15 cellular contexts compared by ENCODE assay signal in the genomic region with DNA sequence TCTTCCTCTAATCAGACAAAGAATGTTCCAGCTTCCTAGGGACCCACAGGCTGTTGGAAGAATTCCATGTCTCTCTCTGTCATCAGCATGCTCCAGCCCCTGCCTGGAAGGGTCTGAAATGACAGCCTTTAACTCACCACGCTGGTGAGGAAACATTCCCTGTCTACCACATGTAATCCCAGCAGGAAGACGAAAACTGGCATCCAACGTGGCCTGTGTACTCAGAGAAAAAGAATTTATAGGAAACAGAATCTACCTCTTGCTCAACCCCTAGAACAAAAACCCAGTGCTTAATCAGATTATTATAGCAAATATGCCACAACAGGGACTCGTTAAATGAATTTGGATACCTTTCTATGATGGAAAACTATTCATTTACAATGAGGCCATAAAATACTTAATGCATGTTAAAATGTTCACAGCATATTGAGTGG.
DNase-seq lines count a peak whose midpoint lies in the region; TF ChIP-seq lines count a peak whose summit lies in the region.
"Had no signal": no experiment of that assay in that cellular context is flagged by ENCODE, and none has a peak within 500 bp of the region (broad histone marks: within the 10 kb centered on the region; RNA-seq: fewer than 3 reads in every experiment).

No MANE protein-coding gene starts in this region.

- H3K36me3 ChIP-seq in ACC112 (ENCODE audit: insufficient read depth, low read length) = no peaks in the 10 kb centered on the region
- H3K36me3 ChIP-seq: lower lobe of right lung had no signal

- H3K79me2 ChIP-seq in ACC112 (ENCODE audit: control insufficient read depth, insufficient read depth, low read length, unreplicated experiment) = no peaks in the 10 kb centered on the region

- no peaks in the 10 kb centered on the region for H3K4me1 ChIP-seq in ACC112 (ENCODE audit: control insufficient read depth, insufficient read depth, low read length, unreplicated experiment)

- no peak overlapping the region for H2AFZ ChIP-seq in ACC112 (ENCODE audit: low read length, unreplicated experiment)

- H3K27ac ChIP-seq in ACC112 (ENCODE audit: low read depth, low read length) = peak overlapping the region; percentile 9; the same call in 1 of the 2 replicates
- H3K27ac ChIP-seq: lower lobe of right lung had no signal

- in situ Hi-C loops in astrocyte of the spinal cord (cut with HindIII; ENCODE audit: low sequenced_read_pairs) = no loop called here

- H3K27me3 ChIP-seq in ACC112 (ENCODE audit: insufficient read depth, low read length) = peaks cover 32% of the 10 kb centered on the region

- H3K4me3 ChIP-seq in ACC112 (ENCODE audit: low read depth, low read length) (no peak overlapping the region), HFF-Myc (replicated peaks; ENCODE audit: low read depth, low read length) (no peak overlapping the region), astrocyte of the spinal cord (ENCODE audit: low read depth, low read length) (no peak overlapping the region)
- H3K4me3 ChIP-seq: lower lobe of right lung had no signal

- TF ChIP-seq CTCF in HFF-Myc (IDR thresholded peaks at IDR 0.05; ENCODE audit: low read depth, low read length, missing control alignments) (no peak), astrocyte of the spinal cord (IDR thresholded peaks at IDR 0.05; ENCODE audit: low read depth, low read length) (no peak)

- peak; percentile 75 for DNase-seq in HFF-Myc (ENCODE audit: extremely low read depth, low read depth)
- peak; percentile 91 for DNase-seq in astrocyte of the spinal cord (ENCODE audit: low read depth, low spot score)
- DNase-seq in lung microvascular endothelial cell (ENCODE audit: low read depth in 2 of 2) = peak; percentile 45 to 62
- no peak for DNase-seq in NCI-H69 (lab: John Stamatoyannopoulos, UW)
- DNase-seq in NCI-H2227 treated with DMSO at 0.1 percent for 48 hours (lab: John Stamatoyannopoulos, UW) = no peak
- DNase-seq in activated CD4-positive, alpha-beta T cell treated with anti-CD3 and anti-CD28 coated beads, Interleukin-2, amount 50 U/mL, for 1 hour = no peak
- no peak for DNase-seq in NOMO-1 (lab: John Stamatoyannopoulos, UW; ENCODE audit: unreplicated experiment in 2 of 2)
- DNase-seq: activated CD4-positive, alpha-beta T cell treated with anti-CD3 and anti-CD28 coated beads for 36 hours; cortex of kidney; glutamatergic neuron; lower lobe of right lung; NCI-H1105; NCI-H526 treated with DMSO at 0.1 percent for 48 hours; posterior cingulate gyrus had no signal

Comparison
In these comparisons a context has a peak if more than half of its experiments do, and no peak if none do; other contexts are left out.
1. DNase-seq: peak in HFF-Myc (single experiment), astrocyte of the spinal cord (single experiment) and lung microvascular endothelial cell (2 of 2); none in NCI-H69 (single experiment), NCI-H2227 treated with DMSO at 0.1 percent for 48 hours (single experiment), activated CD4-positive, alpha-beta T cell treated with anti-CD3 and anti-CD28 coated beads, Interleukin-2, amount 50 U/mL, for 1 hour (single experiment) and NOMO-1 (0 of 2).